ENCODE assay signal across 7 cellular contexts in the genomic region with DNA sequence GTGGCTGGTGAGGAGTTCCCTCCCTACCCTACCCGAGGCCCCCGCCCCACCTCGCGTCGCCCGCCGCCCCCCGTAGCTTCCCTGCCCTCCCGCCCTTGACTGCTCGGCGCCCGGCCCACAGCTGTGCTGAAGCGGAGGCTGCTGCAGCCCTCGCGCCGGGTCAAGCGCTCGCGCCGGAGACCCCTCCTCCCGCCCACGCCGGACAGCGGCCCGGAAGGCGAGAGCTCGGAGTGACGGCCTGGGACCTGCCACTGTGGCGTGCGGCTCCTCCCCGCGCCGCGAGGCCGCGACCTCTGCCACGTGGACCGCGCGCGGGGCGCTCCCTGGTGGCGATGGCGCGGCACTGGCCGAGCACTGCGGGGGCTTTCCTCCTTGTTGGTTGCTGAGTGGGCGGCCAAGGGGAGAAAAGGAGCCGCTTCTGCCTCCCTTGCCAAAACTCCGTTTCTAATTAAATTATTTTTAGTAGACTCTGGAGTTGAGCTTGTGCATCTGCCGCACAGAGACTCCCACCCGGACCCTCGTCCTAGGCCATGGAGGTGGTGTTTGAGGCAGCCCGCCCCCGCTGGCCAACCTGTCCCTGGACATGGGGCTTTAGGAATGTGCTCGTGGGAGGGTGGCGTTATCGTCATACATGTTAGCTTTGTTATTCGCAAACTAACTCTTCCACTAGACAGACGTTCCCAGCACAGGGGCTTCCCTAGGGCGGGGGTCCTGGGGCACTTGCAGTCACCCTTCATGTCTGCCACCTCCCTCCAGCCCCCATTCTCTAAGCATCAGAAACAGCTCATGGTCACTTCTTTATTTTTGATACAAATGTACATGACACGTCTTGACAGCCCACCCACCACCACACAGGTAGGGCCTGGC. TPM values are rescaled to one million over a fixed set of nuclear protein-coding genes. Genes with fewer than 3 reads are reported as not detected.
DNase-seq lines count a peak whose midpoint lies in the region; ATAC-seq and TF ChIP-seq lines count a peak whose summit lies in the region.

No MANE protein-coding gene starts in this region.

- H3K9me3 Mint-ChIP-seq in mesothelial cell of epicardium (no peaks in the 10 kb centered on the region), type B pancreatic cell (no peaks in the 10 kb centered on the region)

- intact Hi-C loops in HCT116 (cut with micrococcal nuclease) = no loop called here

- H3K36me3 ChIP-seq in HCT116 (ENCODE audit: control insufficient read depth in 1 of 2, insufficient read depth in 2 of 2, low read length in 2 of 2) = peaks cover 0 to 6% of the 10 kb centered on the region in 2 experiments; a peak in 2 of 4 replicates
- H3K36me3 ChIP-seq in endocrine pancreas (ENCODE audit: control insufficient read depth, insufficient read depth, low read length) = peaks cover 5% of the 10 kb centered on the region

- no peaks in the 10 kb centered on the region for H3K9me2 ChIP-seq in HCT116 (ENCODE audit: insufficient read depth)

- no peaks in the 10 kb centered on the region for H4K20me1 ChIP-seq in HCT116 (ENCODE audit: insufficient read depth)

- H3K4me2 ChIP-seq in HCT116 (ENCODE audit: low read length) = no peak overlapping the region

- no peaks in the 10 kb centered on the region for H3K9me3 ChIP-seq in HCT116 (ENCODE audit: control insufficient read depth in 1 of 2, insufficient read depth in 1 of 2, low read depth in 1 of 2, low read length in 2 of 2)
- H3K9me3 ChIP-seq in endocrine pancreas (ENCODE audit: control insufficient read depth, low read length) = no peaks in the 10 kb centered on the region

- RAD21 ChIA-PET in HCT116 (lab: Charles Lee; ENCODE audit: low non-redundant PET in 1 of 2, low total read pairs in 2 of 2, uncharacterized antibody in 2 of 2, unreplicated experiment in 2 of 2) = interaction anchor here in 1 of 2 experiments (0.6 to 1.4 kb wide), 2 partner anchors 203 to 405 kb away, joined by 3 to 4 read pairs; no protein-coding TSS in a partner anchor

- ATAC-seq in HCT116 = peak; percentile 49
- ATAC-seq in GM18873 (IDR thresholded peaks at IDR 0.05; ENCODE audit: low FRiP score, unreplicated experiment) = no peak

- DNase-seq in HCT116 (ENCODE audit: low read depth, low spot score) = no peak
- peak; percentile 73 for DNase-seq in activated CD4-positive, alpha-beta T cell treated with anti-CD3 and anti-CD28 coated beads for 48 hours
- peak; percentile 37 to 67 for DNase-seq in mesothelial cell of epicardium (ENCODE audit: low spot score in 2 of 2, unreplicated experiment in 2 of 2)
- peak; percentile 80 for DNase-seq in type B pancreatic cell (ENCODE audit: extremely low spot score, unreplicated experiment)
- no peak for DNase-seq in UCSD-AML1 (lab: John Stamatoyannopoulos, UW; ENCODE audit: unreplicated experiment)

- H3K4me1 Mint-ChIP-seq in mesothelial cell of epicardium = peaks cover 24% of the 10 kb centered on the region
- H3K4me1 Mint-ChIP-seq in type B pancreatic cell (ENCODE audit: unreplicated experiment) = peaks cover 7% of the 10 kb centered on the region

- H3K27me3 Mint-ChIP-seq in mesothelial cell of epicardium (ENCODE audit: low read depth) (peaks cover 2% of the 10 kb centered on the region), type B pancreatic cell (peaks cover 6% of the 10 kb centered on the region)

- BruUV-seq in HCT116 (replicated peaks; lab: Mats Ljungman, UMichigan) = no TSS peak

- no peak for TF ChIP-seq POLR2A in HCT116 (IDR thresholded peaks at IDR 0.05; ENCODE audit: borderline replicate concordance, extremely low read depth, insufficient read depth, insufficient read length)

- TF ChIP-seq CTCF in HCT116 (IDR thresholded peaks at IDR 0.05 in 2 of 3, conservative IDR thresholded peaks at IDR 0.05 in 1 of 3; ENCODE audit: borderline replicate concordance in 1 of 3, insufficient read depth in 1 of 3, low read depth in 2 of 3, low read length in 2 of 3) (peak; percentile 37 to 57 (median 54); a peak in 5 of 6 replicates), mesothelial cell of epicardium (IDR thresholded peaks at IDR 0.05; ENCODE audit: unreplicated experiment) (peak; percentile 56), type B pancreatic cell (conservative IDR thresholded peaks at IDR 0.05) (peak; percentile 84)

- no peaks in the 10 kb centered on the region for H3K27me3 ChIP-seq in HCT116 (ENCODE audit: insufficient read depth, low read length)
- no peaks in the 10 kb centered on the region for H3K27me3 ChIP-seq in endocrine pancreas (ENCODE audit: control insufficient read depth, insufficient read depth, low read length)

- peaks cover 3 to 10% of the 10 kb centered on the region in 2 experiments; a peak in 2 of 4 replicates for H3K4me1 ChIP-seq in HCT116 (ENCODE audit: control insufficient read depth in 1 of 2, insufficient read depth in 2 of 2, low read length in 2 of 2)
- no peaks in the 10 kb centered on the region for H3K4me1 ChIP-seq in endocrine pancreas (ENCODE audit: control insufficient read depth, insufficient read depth, low read length)

- H3K36me3 Mint-ChIP-seq in mesothelial cell of epicardium (peaks cover 5% of the 10 kb centered on the region), type B pancreatic cell (peaks cover 6% of the 10 kb centered on the region)

- peak; percentile 44; the same call in 1 of the 2 replicates for TF ChIP-seq RAD21 in HCT116 (IDR thresholded peaks at IDR 0.05; ENCODE audit: low read depth)

- H3K27ac Mint-ChIP-seq in mesothelial cell of epicardium = peak overlapping the region; percentile 64
- peak overlapping the region; percentile 48 for H3K27ac Mint-ChIP-seq in type B pancreatic cell

- POLR2A ChIA-PET in HCT116 (lab: Charles Lee) = no interaction called here

- H3K9ac ChIP-seq in HCT116 (ENCODE audit: low read length) = no peak overlapping the region
- H3K9ac ChIP-seq in endocrine pancreas (ENCODE audit: control insufficient read depth, insufficient read depth, low read length) = peak overlapping the region; percentile 19

- CTCF ChIA-PET in HCT116 (lab: Charles Lee) = interaction anchor here (1.6 kb wide), 1 partner anchor 203 kb away, joined by 5 read pairs; no protein-coding TSS in a partner anchor

- no peak overlapping the region for H2AFZ ChIP-seq in HCT116 (ENCODE audit: low read depth, low read length, poor library complexity, severe bottlenecking)

- H3K4me3 Mint-ChIP-seq in mesothelial cell of epicardium = peak overlapping the region; percentile 40
- no peak overlapping the region for H3K4me3 Mint-ChIP-seq in type B pancreatic cell

- H3K27ac ChIP-seq in HCT116 (ENCODE audit: low read depth, low read length) = no peak overlapping the region

- H3K4me3 ChIP-seq in HCT116 (replicated peaks in 1 of 2; ENCODE audit: low read depth in 1 of 2, low read length in 2 of 2) (no peak overlapping the region), endocrine pancreas (ENCODE audit: control insufficient read depth, insufficient read depth, low read length) (no peak overlapping the region)

- H3K79me2 ChIP-seq in HCT116 (ENCODE audit: insufficient read depth, low read length) = no peaks in the 10 kb centered on the region

TF ChIP-seq in HCT116, 20 proteins besides CTCF, POLR2A, EP300 and RAD21:
- TF ChIP-seq JUND (IDR thresholded peaks at IDR 0.05) = no peak
- peak; percentile 23; the same call in 1 of the 2 replicates for TF ChIP-seq POLR2AphosphoS5 (IDR thresholded peaks at IDR 0.05; ENCODE audit: low read depth, low read length)
- TF ChIP-seq, protein P1, sequence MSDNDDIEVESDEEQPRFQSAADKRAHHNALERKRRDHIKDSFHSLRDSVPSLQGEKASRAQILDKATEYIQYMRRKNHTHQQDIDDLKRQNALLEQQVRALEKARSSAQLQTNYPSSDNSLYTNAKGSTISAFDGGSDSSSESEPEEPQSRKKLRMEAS (IDR thresholded peaks at IDR 0.05) = peak; percentile 73

RNA-seq across cellular contexts. Expression of a gene that starts 4.4 kb away (rescaled TPM):
- total RNA-seq in HCT116 (2021; ENCODE audit: unreplicated experiment) = 33.3 TPM
- polyA plus RNA-seq in HCT116 (2012) = 41.7 and 44.9 TPM in 2 replicates
- 29.9 to 31.2 TPM (median 30.2 TPM) in 3 replicates for total RNA-seq in mesothelial cell of epicardium
- total RNA-seq in type B pancreatic cell (ENCODE audit: low replicate concordance) = 38.9 and 50.3 TPM in 2 replicates

RNA-seq across cellular contexts. Expression of a gene that starts 6.1 kb away (rescaled TPM):
- total RNA-seq in HCT116 (2021; ENCODE audit: unreplicated experiment) = 8.2 TPM
- 4.9 and 5.1 TPM in 2 replicates for polyA plus RNA-seq in HCT116 (2012)
- 5.2 to 6.1 TPM (median 5.7 TPM) in 3 replicates for total RNA-seq in mesothelial cell of epicardium
- 11.6 and 12.2 TPM in 2 replicates for total RNA-seq in type B pancreatic cell (ENCODE audit: low replicate concordance)

RNA-seq across cellular contexts. Expression of a gene that starts 16.5 kb away (rescaled TPM):
- 76.5 TPM for total RNA-seq in HCT116 (2021; ENCODE audit: unreplicated experiment)
- polyA plus RNA-seq in HCT116 (2012) = 55.6 and 64.3 TPM in 2 replicates
- 99.0 to 110 TPM (median 108 TPM) in 3 replicates for total RNA-seq in mesothelial cell of epicardium
- total RNA-seq in type B pancreatic cell (ENCODE audit: low replicate concordance) = 44.0 and 66.7 TPM in 2 replicates

RNA-seq across cellular contexts. Expression of a gene that starts 20.0 kb away (rescaled TPM):
- 27.4 TPM for total RNA-seq in HCT116 (2021; ENCODE audit: unreplicated experiment)
- polyA plus RNA-seq in HCT116 (2012) = 11.6 and 11.9 TPM in 2 replicates
- total RNA-seq in mesothelial cell of epicardium = 51.7 to 52.7 TPM (median 52.6 TPM) in 3 replicates
- total RNA-seq in type B pancreatic cell (ENCODE audit: low replicate concordance) = 21.0 and 50.5 TPM in 2 replicates

RNA-seq across cellular contexts. Expression of a gene that starts 49.8 kb away (rescaled TPM):
- total RNA-seq in HCT116 (2021; ENCODE audit: unreplicated experiment) = 8.7 TPM
- 9.3 and 11.9 TPM in 2 replicates for polyA plus RNA-seq in HCT116 (2012)
- total RNA-seq in mesothelial cell of epicardium = 3.4 to 3.8 TPM (median 3.4 TPM) in 3 replicates
- total RNA-seq in type B pancreatic cell (ENCODE audit: low replicate concordance) = 2.0 and 6.8 TPM in 2 replicates

Comparison
In these comparisons a context has a peak if more than half of its experiments do, and no peak if none do; other contexts are left out.
1. DNase-seq: peak in activated CD4-positive, alpha-beta T cell treated with anti-CD3 and anti-CD28 coated beads for 48 hours (single experiment), mesothelial cell of epicardium (2 of 2) and type B pancreatic cell (single experiment); none in HCT116 (single experiment) and UCSD-AML1 (single experiment).
2. Peak in every context shown above with its lines, with median percentiles within 50 percentile points of each other: CTCF ChIP-seq.